29 cellular contexts compared by ENCODE assay signal in the genomic region with DNA sequence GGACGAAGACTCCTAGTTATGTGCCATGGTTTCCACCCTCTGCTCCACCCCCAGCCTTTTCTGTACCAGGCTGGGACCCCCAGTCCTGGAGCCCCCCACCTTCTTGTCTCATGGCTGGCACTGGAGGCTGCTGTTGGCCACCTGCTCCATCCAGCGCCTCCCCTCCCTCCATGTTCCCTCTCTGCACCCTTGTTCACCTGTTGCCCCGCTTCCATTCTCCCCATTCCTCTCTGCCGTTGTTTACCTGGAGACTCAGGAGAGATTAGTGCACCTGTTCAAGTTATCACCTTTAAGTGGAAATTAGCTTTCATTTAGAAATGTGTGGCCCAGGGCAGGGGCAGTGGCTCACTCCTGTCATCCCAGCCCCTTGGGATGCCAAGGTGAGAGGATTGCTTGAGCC. TPM values are rescaled to one million over a fixed set of nuclear protein-coding genes. Genes with fewer than 3 reads are reported as not detected.
"Had no signal": no experiment of that assay in that cellular context is flagged by ENCODE, and none has a peak within 500 bp of the region (broad histone marks: within the 10 kb centered on the region; RNA-seq: fewer than 3 reads in every experiment).

No MANE protein-coding gene starts in this region.

- ATAC-seq: foreskin keratinocyte; left colon; mucosa of descending colon; natural killer cell treated with Interleukin-12 subunit alpha and Interleukin-12 subunit beta and Interleukin-15 and Interleukin-18, amount 100 ng/mL, for 72 hours; sciatic nerve had no signal

- H3K27ac Mint-ChIP-seq: mesothelial cell of epicardium; natural killer cell treated with Interleukin-12 subunit alpha and Interleukin-12 subunit beta and Interleukin-15 and Interleukin-18, amount 100 ng/mL, for 72 hours; neural progenitor cell; progenitor cell of endocrine pancreas had no signal

- H3K9me3 ChIP-seq: esophagus muscularis mucosa, heart right ventricle, mucosa of descending colon, thoracic aorta, tibial nerve, upper lobe of left lung had no signal

- DNase-seq: dermis blood vessel endothelial cell; effector memory CD4-positive, alpha-beta T cell; foreskin keratinocyte; glutamatergic neuron; heart right ventricle; hippocampal formation; left colon; mesenchymal stem cell; mucosa of descending colon; naive B cell; stimulated activated CD4-positive, alpha-beta T cell treated with anti-CD3 and anti-CD28 coated beads, Interleukin-2, amount 100 ng/mL, for 24 hours; stimulated activated CD4-positive, alpha-beta T cell treated with anti-CD3 and anti-CD28 coated beads, Interleukin-4, amount 100 ng/mL, for 4 hours; stimulated activated naive CD4-positive, alpha-beta T cell; upper lobe of left lung had no signal

- H3K36me3 Mint-ChIP-seq: natural killer cell treated with Interleukin-12 subunit alpha and Interleukin-12 subunit beta and Interleukin-15 and Interleukin-18, amount 100 ng/mL, for 72 hours had no signal

- H3K4me1 ChIP-seq: neural progenitor cell, parathyroid adenoma had no signal

- H3K27ac ChIP-seq: coronary artery, esophagus muscularis mucosa, foreskin keratinocyte, neural progenitor cell, parathyroid adenoma, tibial nerve, upper lobe of left lung had no signal

- H3K27me3 Mint-ChIP-seq: central memory CD8-positive, alpha-beta T cell; naive B cell; natural killer cell treated with Interleukin-12 subunit alpha and Interleukin-12 subunit beta and Interleukin-15 and Interleukin-18, amount 100 ng/mL, for 72 hours; progenitor cell of endocrine pancreas had no signal

- H3K36me3 ChIP-seq: neural progenitor cell had no signal

- H3K27me3 ChIP-seq: esophagus muscularis mucosa, foreskin keratinocyte, heart right ventricle, neural progenitor cell, tibial nerve, upper lobe of left lung had no signal

- H3K4me3 ChIP-seq: coronary artery, esophagus muscularis mucosa, heart right ventricle, lung, mucosa of descending colon, neural progenitor cell, thoracic aorta, tibial nerve, upper lobe of left lung had no signal

- H3K4me3 Mint-ChIP-seq: central memory CD8-positive, alpha-beta T cell; mesothelial cell of epicardium; natural killer cell treated with Interleukin-12 subunit alpha and Interleukin-12 subunit beta and Interleukin-15 and Interleukin-18, amount 100 ng/mL, for 72 hours; neural progenitor cell had no signal

- H3K9me3 Mint-ChIP-seq: central memory CD8-positive, alpha-beta T cell; mesothelial cell of epicardium; naive B cell; natural killer cell treated with Interleukin-12 subunit alpha and Interleukin-12 subunit beta and Interleukin-15 and Interleukin-18, amount 100 ng/mL, for 72 hours; neural progenitor cell had no signal

RNA-seq across cellular contexts. Expression of a gene that starts 12.3 kb away (rescaled TPM):
- total RNA-seq: dermis blood vessel endothelial cell; endothelial cell of umbilical vein; foreskin keratinocyte; heart right ventricle; kidney epithelial cell; mucosa of descending colon; natural killer cell treated with Interleukin-12 subunit alpha and Interleukin-12 subunit beta and Interleukin-15 and Interleukin-18, amount 100 ng/mL, for 72 hours; thoracic aorta; upper lobe of left lung had no signal
- polyA plus RNA-seq: endothelial cell of umbilical vein, foreskin keratinocyte, heart right ventricle, liver, lung had no signal

RNA-seq across cellular contexts. Expression of a gene that starts 32.2 kb away (rescaled TPM):
- total RNA-seq: foreskin keratinocyte; kidney epithelial cell; natural killer cell treated with Interleukin-12 subunit alpha and Interleukin-12 subunit beta and Interleukin-15 and Interleukin-18, amount 100 ng/mL, for 72 hours had no signal
